ENCODE assay signal across 19 cellular contexts in genomic region chr6:83893024-83893423, GRCh38. TPM values are rescaled to one million over a fixed set of nuclear protein-coding genes. Genes with fewer than 3 reads are reported as not detected.
"Had no signal": no experiment of that assay in that cellular context is flagged by ENCODE, and none has a peak within 500 bp of the region (broad histone marks: within the 10 kb centered on the region; RNA-seq: fewer than 3 reads in every experiment).

No MANE protein-coding gene starts in this region.

- H3K27me3 Mint-ChIP-seq: activated CD4-positive, alpha-beta memory T cell treated with anti-CD3 and anti-CD28 coated beads for 36 hours; activated naive CD8-positive, alpha-beta T cell treated with anti-CD3 and anti-CD28 coated beads for 36 hours; stimulated activated naive CD8-positive, alpha-beta T cell treated with anti-CD3 and anti-CD28 coated beads, Interleukin-15, amount 100 ng/mL, for 72 hours had no signal

- H3K36me3 ChIP-seq: breast epithelium had no signal

- H3K4me3 Mint-ChIP-seq: activated CD4-positive, alpha-beta memory T cell treated with anti-CD3 and anti-CD28 coated beads for 36 hours; activated naive CD8-positive, alpha-beta T cell treated with anti-CD3 and anti-CD28 coated beads for 36 hours; activated T-cell treated with anti-CD3 and anti-CD28 coated beads, Interleukin-2, amount 50 U/mL, for 4 hours; mesothelial cell of epicardium; neural crest cell; stimulated activated naive CD8-positive, alpha-beta T cell treated with anti-CD3 and anti-CD28 coated beads, Interleukin-15, amount 100 ng/mL, for 72 hours had no signal

- H3K9me3 ChIP-seq: lower lobe of right lung, testis had no signal

- H3K4me1 ChIP-seq: breast epithelium, testis had no signal

- H3K4me1 Mint-ChIP-seq: mesothelial cell of epicardium, neural crest cell had no signal

- H3K27ac ChIP-seq: breast epithelium, lower lobe of right lung, testis had no signal

- H3K27me3 ChIP-seq: breast epithelium, testis had no signal

- H3K27ac Mint-ChIP-seq: activated CD4-positive, alpha-beta memory T cell treated with anti-CD3 and anti-CD28 coated beads for 36 hours; activated naive CD8-positive, alpha-beta T cell treated with anti-CD3 and anti-CD28 coated beads for 36 hours; mesothelial cell of epicardium had no signal

- H3K9me3 Mint-ChIP-seq: activated T-cell treated with anti-CD3 and anti-CD28 coated beads, Interleukin-2, amount 50 U/mL, for 4 hours; neural crest cell; stimulated activated naive CD8-positive, alpha-beta T cell treated with anti-CD3 and anti-CD28 coated beads, Interleukin-15, amount 100 ng/mL, for 72 hours had no signal

- H3K4me3 ChIP-seq: breast epithelium, lower lobe of right lung, testis had no signal

- DNase-seq: activated CD4-positive, alpha-beta memory T cell treated with anti-CD3 and anti-CD28 coated beads for 36 hours; activated effector memory CD4-positive, alpha-beta T cell treated with anti-CD3 and anti-CD28 coated beads, Interleukin-2, amount 50 U/mL, for 16 hours; activated naive CD8-positive, alpha-beta T cell treated with anti-CD3 and anti-CD28 coated beads for 36 hours; activated T-cell treated with anti-CD3 and anti-CD28 coated beads, Interleukin-2, amount 50 U/mL, for 4 hours; aorta; hippocampal formation; lower lobe of right lung; stimulated activated CD4-positive, alpha-beta T cell treated with anti-CD3 and anti-CD28 coated beads, Interleukin-4, amount 100 ng/mL, for 1 hour; stimulated activated CD8-positive, alpha-beta memory T cell treated with anti-CD3 and anti-CD28 coated beads, Interleukin-4, amount 100 ng/mL, for 48 hours; stimulated activated naive CD8-positive, alpha-beta T cell treated with anti-CD3 and anti-CD28 coated beads, Interleukin-15, amount 100 ng/mL, for 72 hours; testis had no signal

- ATAC-seq: activated T-cell treated with anti-CD3 and anti-CD28 coated beads, Interleukin-2, amount 50 U/mL, for 4 hours; esophagus mucosa; stimulated activated naive CD8-positive, alpha-beta T cell treated with anti-CD3 and anti-CD28 coated beads, Interleukin-15, amount 100 ng/mL, for 72 hours had no signal

RNA-seq across cellular contexts. Expression of gene RIPPLY2, which starts 39.9 kb away (rescaled TPM):
- total RNA-seq: activated CD4-positive, alpha-beta memory T cell treated with anti-CD3 and anti-CD28 coated beads for 36 hours; activated naive CD8-positive, alpha-beta T cell treated with anti-CD3 and anti-CD28 coated beads for 36 hours; activated T-cell treated with anti-CD3 and anti-CD28 coated beads, Interleukin-2, amount 50 U/mL, for 4 hours; aorta; breast epithelium; chondrocyte; esophagus mucosa; glomerular endothelial cell; lower lobe of right lung; mesothelial cell of epicardium; myocyte; osteocyte had no signal
